In genomic region chr2:98510322-98510662, GRCh38 we compare ENCODE assay signal across 17 cellular contexts.
A peak's percentile ranks its signal among the peaks of the same experiment; 100 is the strongest.
DNase-seq lines count a peak whose midpoint lies in the region; ATAC-seq and TF ChIP-seq lines count a peak whose summit lies in the region.
"Had no signal": no experiment of that assay in that cellular context is flagged by ENCODE, and none has a peak within 500 bp of the region (broad histone marks: within the 10 kb centered on the region; RNA-seq: fewer than 3 reads in every experiment).

No MANE protein-coding gene starts in this region.

- H3K18ac ChIP-seq in neuronal stem cell (ENCODE audit: low read length), result no peak overlapping the region

- H2BK5ac ChIP-seq in neuronal stem cell (ENCODE audit: low read length), result no peak overlapping the region

- H2AK5ac ChIP-seq in neuronal stem cell (ENCODE audit: low read depth, low read length), result no peak overlapping the region

- no peak overlapping the region for H3K9ac ChIP-seq in neuronal stem cell (ENCODE audit: low read depth, low read length, poor library complexity)

- H3K4me3 ChIP-seq in CD4-positive, alpha-beta memory T cell (ENCODE audit: low read length in 2 of 2), result no peak overlapping the region
- no peak overlapping the region for H3K4me3 ChIP-seq in neuronal stem cell (ENCODE audit: low read length in 2 of 2)
- H3K4me3 ChIP-seq: A549 had no signal

- H3K9me3 ChIP-seq in CD4-positive, alpha-beta memory T cell (ENCODE audit: control insufficient read depth in 1 of 2, low read length in 2 of 2), result no peaks in the 10 kb centered on the region
- no peaks in the 10 kb centered on the region for H3K9me3 ChIP-seq in neuronal stem cell (replicated peaks in 1 of 2; ENCODE audit: control insufficient read depth in 2 of 2, insufficient read depth in 1 of 2, low read depth in 1 of 2, low read length in 2 of 2)
- H3K9me3 ChIP-seq: A549 had no signal

- H3K36me3 Mint-ChIP-seq in activated T-cell treated with anti-CD3 and anti-CD28 coated beads, Interleukin-2, amount 50 U/mL, for 24 hours (ENCODE audit: low read depth), result peaks cover 21% of the 10 kb centered on the region
- peaks cover 14 to 28% of the 10 kb centered on the region in 2 donors for H3K36me3 Mint-ChIP-seq in CD4-positive, alpha-beta memory T cell
- peaks cover 11% of the 10 kb centered on the region for H3K36me3 Mint-ChIP-seq in central memory CD8-positive, alpha-beta T cell (ENCODE audit: insufficient read depth)
- no peaks in the 10 kb centered on the region for H3K36me3 Mint-ChIP-seq in natural killer cell
- peaks cover 23% of the 10 kb centered on the region for H3K36me3 Mint-ChIP-seq in nephron progenitor cell (ENCODE audit: low read depth)

- no peak overlapping the region for H3K4ac ChIP-seq in neuronal stem cell (ENCODE audit: low read length)

- no peak overlapping the region for H2BK12ac ChIP-seq in neuronal stem cell (ENCODE audit: low read length)

- TF ChIP-seq CTCF in natural killer cell (IDR thresholded peaks at IDR 0.05) (no peak), nephron progenitor cell (IDR thresholded peaks at IDR 0.05) (no peak)

- H3K4me1 ChIP-seq in CD4-positive, alpha-beta memory T cell (ENCODE audit: insufficient read depth, low read length), result peaks cover 95% of the 10 kb centered on the region
- peaks cover 8 to 13% of the 10 kb centered on the region in 2 donors for H3K4me1 ChIP-seq in neuronal stem cell (ENCODE audit: control insufficient read depth in 2 of 2, insufficient read depth in 1 of 2, low read depth in 1 of 2, low read length in 2 of 2)

- peaks cover 95% of the 10 kb centered on the region for H3K4me1 Mint-ChIP-seq in activated T-cell treated with anti-CD3 and anti-CD28 coated beads, Interleukin-2, amount 50 U/mL, for 24 hours (ENCODE audit: low read depth)
- H3K4me1 Mint-ChIP-seq in CD4-positive, alpha-beta memory T cell, result peaks cover 63 to 96% (median 78%) of the 10 kb centered on the region in 4 donors
- peaks cover 83% of the 10 kb centered on the region for H3K4me1 Mint-ChIP-seq in central memory CD8-positive, alpha-beta T cell
- H3K4me1 Mint-ChIP-seq in natural killer cell (peaks cover 90 to 95% of the 10 kb centered on the region in 2 donors), nephron progenitor cell (peaks cover 69% of the 10 kb centered on the region)

- no peak overlapping the region for H3K4me2 ChIP-seq in neuronal stem cell (ENCODE audit: insufficient read depth, low read length, poor library complexity, severe bottlenecking)
- H3K4me2 ChIP-seq: A549 had no signal

- ATAC-seq in central memory CD8-positive, alpha-beta T cell (replicated peaks; ENCODE audit: extremely low read depth, poor library complexity, severe bottlenecking), result no peak
- ATAC-seq in natural killer cell (no peak), HG02981 (IDR thresholded peaks at IDR 0.05; ENCODE audit: unreplicated experiment) (no peak)
- ATAC-seq: A549 had no signal

- DNase-seq in activated T-cell treated with anti-CD3 and anti-CD28 coated beads, Interleukin-2, amount 50 U/mL, for 24 hours, result no peak
- no peak for DNase-seq in activated T-cell treated with anti-CD3 and anti-CD28 coated beads, Interleukin-2, amount 50 U/mL, for 48 hours
- DNase-seq in CD4-positive, alpha-beta memory T cell, result no peak
- DNase-seq in central memory CD8-positive, alpha-beta T cell (ENCODE audit: low spot score in 2 of 2), result no peak
- DNase-seq in natural killer cell (no peak), neuronal stem cell (ENCODE audit: low spot score) (no peak), nephron progenitor cell (no peak)
- DNase-seq: C1 segment of cervical spinal cord; Calu3; H9; NCI-H1417; NCI-H1930; NCI-H69; NK-92 treated with Interleukin-12 subunit alpha and Interleukin-12 subunit beta, amount 100 ng/mL, for 24 hours; RPMI8226 had no signal

- H3K27ac ChIP-seq in CD4-positive, alpha-beta memory T cell (ENCODE audit: low read depth, low read length), result no peak overlapping the region
- H3K27ac ChIP-seq in neuronal stem cell (replicated peaks; ENCODE audit: low read length), result no peak overlapping the region
- H3K27ac ChIP-seq: A549 had no signal

- H3K27me3 Mint-ChIP-seq in activated T-cell treated with anti-CD3 and anti-CD28 coated beads, Interleukin-2, amount 50 U/mL, for 24 hours, result no peaks in the 10 kb centered on the region
- no peaks in the 10 kb centered on the region for H3K27me3 Mint-ChIP-seq in CD4-positive, alpha-beta memory T cell
- H3K27me3 Mint-ChIP-seq in central memory CD8-positive, alpha-beta T cell, result no peaks in the 10 kb centered on the region
- H3K27me3 Mint-ChIP-seq in natural killer cell (ENCODE audit: low read depth in 2 of 2) (no peaks in the 10 kb centered on the region), nephron progenitor cell (ENCODE audit: low read depth, poor library complexity) (peaks cover 3% of the 10 kb centered on the region)

- H2AFZ ChIP-seq in neuronal stem cell (ENCODE audit: low read length), result no peak overlapping the region

- intact Hi-C loops in CD4-positive, alpha-beta memory T cell (cut with micrococcal nuclease), result no loop called here
- intact Hi-C loops in natural killer cell (cut with micrococcal nuclease), result no loop called here

- H3K9me3 Mint-ChIP-seq in activated T-cell treated with anti-CD3 and anti-CD28 coated beads, Interleukin-2, amount 50 U/mL, for 24 hours, result no peaks in the 10 kb centered on the region
- H3K9me3 Mint-ChIP-seq in CD4-positive, alpha-beta memory T cell, result no peaks in the 10 kb centered on the region
- H3K9me3 Mint-ChIP-seq in central memory CD8-positive, alpha-beta T cell, result no peaks in the 10 kb centered on the region
- no peaks in the 10 kb centered on the region for H3K9me3 Mint-ChIP-seq in natural killer cell
- H3K9me3 Mint-ChIP-seq in nephron progenitor cell, result no peaks in the 10 kb centered on the region
- H3K9me3 Mint-ChIP-seq: H9 had no signal

- no peaks in the 10 kb centered on the region for H3K79me1 ChIP-seq in neuronal stem cell (ENCODE audit: low read depth, low read length)

- H2BK120ac ChIP-seq in neuronal stem cell (ENCODE audit: low read depth, low read length), result no peak overlapping the region

- no peak overlapping the region for H3K4me3 Mint-ChIP-seq in activated T-cell treated with anti-CD3 and anti-CD28 coated beads, Interleukin-2, amount 50 U/mL, for 24 hours
- H3K4me3 Mint-ChIP-seq in CD4-positive, alpha-beta memory T cell, result no peak overlapping the region
- no peak overlapping the region for H3K4me3 Mint-ChIP-seq in central memory CD8-positive, alpha-beta T cell
- peak overlapping the region; percentile 17 for H3K4me3 Mint-ChIP-seq in natural killer cell
- no peak overlapping the region for H3K4me3 Mint-ChIP-seq in nephron progenitor cell
- H3K4me3 Mint-ChIP-seq: H9 had no signal

- H3K36me3 ChIP-seq in CD4-positive, alpha-beta memory T cell (ENCODE audit: insufficient read depth, low read length), result peaks cover 11% of the 10 kb centered on the region
- H3K36me3 ChIP-seq in neuronal stem cell (replicated peaks in 1 of 2; ENCODE audit: control insufficient read depth in 2 of 2, insufficient read depth in 2 of 2, low read length in 2 of 2), result no peaks in the 10 kb centered on the region

- CTCF ChIA-PET in CD4-positive, alpha-beta memory T cell (lab: Charles Lee; ENCODE audit: partially characterized antibody), result interaction anchor here (1.6 kb wide), 1 partner anchor 22 kb away, joined by 5 read pairs; no protein-coding TSS in a partner anchor

- no peak overlapping the region for H2BK15ac ChIP-seq in neuronal stem cell (ENCODE audit: low read length)

- H3K14ac ChIP-seq in neuronal stem cell (ENCODE audit: low read length), result no peak overlapping the region

- H3K27me3 ChIP-seq in CD4-positive, alpha-beta memory T cell (ENCODE audit: insufficient read depth, low read length), result no peaks in the 10 kb centered on the region
- H3K27me3 ChIP-seq in neuronal stem cell (ENCODE audit: control insufficient read depth in 3 of 3, insufficient read depth in 3 of 3, low read depth in 1 of 3, low read length in 3 of 3), result no peaks in the 10 kb centered on the region

- no peak overlapping the region for H4K91ac ChIP-seq in neuronal stem cell (ENCODE audit: low read depth, low read length, poor library complexity)

- H3K27ac Mint-ChIP-seq in activated T-cell treated with anti-CD3 and anti-CD28 coated beads, Interleukin-2, amount 50 U/mL, for 24 hours, result peak overlapping the region; percentile 27
- H3K27ac Mint-ChIP-seq in CD4-positive, alpha-beta memory T cell, result peak overlapping the region; percentile 2 to 89 (median 74)
- peak overlapping the region; percentile 23 for H3K27ac Mint-ChIP-seq in central memory CD8-positive, alpha-beta T cell (ENCODE audit: low read depth)
- peak overlapping the region; percentile 85 to 91 for H3K27ac Mint-ChIP-seq in natural killer cell
- H3K27ac Mint-ChIP-seq in nephron progenitor cell, result no peak overlapping the region

- POLR2A ChIA-PET in CD4-positive, alpha-beta memory T cell (lab: Charles Lee; ENCODE audit: partially characterized antibody), result interaction anchor here (1.4 kb wide), 1 partner anchor 63 kb away, joined by 5 read pairs; no protein-coding TSS in a partner anchor

- WGBS in neuronal stem cell (ENCODE audit: extremely low coverage in 2 of 2, insufficient read length in 2 of 2, insufficient replicate concordance in 1 of 2), 2 donors, result no CpG with 5 or more reads among the region's 2 CpGs

- no peak overlapping the region for H4K8ac ChIP-seq in neuronal stem cell (ENCODE audit: low read depth, low read length)

- H3K23ac ChIP-seq in neuronal stem cell (ENCODE audit: low read depth, low read length, poor library complexity), result no peak overlapping the region
